25 cellular contexts compared by ENCODE assay signal in the genomic region with DNA sequence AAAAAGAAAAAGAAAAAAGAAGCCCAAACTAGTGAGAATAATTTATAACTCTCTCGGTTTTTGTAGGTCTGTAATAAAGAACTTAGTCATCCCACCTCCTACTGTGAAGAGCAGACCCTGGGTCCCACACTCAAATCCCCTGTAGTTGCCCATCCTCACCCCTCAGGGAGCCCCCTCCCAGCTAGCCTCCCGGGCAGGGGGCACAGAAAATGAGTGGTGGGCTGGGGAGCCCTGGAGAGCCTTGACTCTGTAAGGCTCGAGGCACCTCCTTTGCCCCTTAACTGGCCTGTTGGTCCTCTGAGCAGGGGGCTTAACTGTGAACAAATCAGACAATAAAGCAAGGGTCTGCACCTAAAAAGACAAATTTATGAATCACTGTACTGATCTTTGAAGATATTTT.
"Had no signal": no experiment of that assay in that cellular context is flagged by ENCODE, and none has a peak within 500 bp of the region (broad histone marks: within the 10 kb centered on the region; RNA-seq: fewer than 3 reads in every experiment).

No MANE protein-coding gene starts in this region.

- H3K36me3 ChIP-seq: neural progenitor cell, ovary, right lobe of liver, sigmoid colon, suprapubic skin, tibial artery, transverse colon, vagina had no signal

- H3K27me3 ChIP-seq: neural progenitor cell, ovary, right lobe of liver, sigmoid colon, suprapubic skin, testis, tibial artery, transverse colon, vagina had no signal

- H3K27ac ChIP-seq: neural progenitor cell, ovary, parathyroid adenoma, psoas muscle, right lobe of liver, sigmoid colon, suprapubic skin, testis, tibial artery, transverse colon, vagina had no signal

- H3K4me1 ChIP-seq: neural progenitor cell, parathyroid adenoma, right lobe of liver, suprapubic skin, vagina had no signal

- H3K9me3 ChIP-seq: ovary, psoas muscle, right lobe of liver, sigmoid colon, suprapubic skin, testis, tibial artery, transverse colon, vagina had no signal

- H3K9ac ChIP-seq: neural progenitor cell, parathyroid adenoma had no signal

- H3K4me3 ChIP-seq: neural progenitor cell, ovary, psoas muscle, right lobe of liver, sigmoid colon, suprapubic skin, testis, tibial artery, transverse colon, vagina had no signal

- FAIRE-seq: small intestine, urothelium cell line had no signal

- ATAC-seq: naive thymus-derived CD4-positive, alpha-beta T cell; psoas muscle; right lobe of liver; stimulated activated memory B cell treated with anti-CD40 and anti-IgM and Interleukin-4, amounts not matched to agents 10 μg/mL and 1 μg/mL and 100 μg/mL, for 72 hours; stimulated activated naive CD8-positive, alpha-beta T cell treated with anti-CD3 and anti-CD28 coated beads, Interleukin-15, amount 100 ng/mL, for 72 hours; stimulated activated naive CD8-positive, alpha-beta T cell treated with anti-CD3 and anti-CD28 coated beads, Interleukin-15, Interleukin-2, amounts not matched to agents 100 U/mL and 50 U/mL, for 24 hours had no signal

- DNase-seq: naive thymus-derived CD4-positive, alpha-beta T cell; natural killer cell; occipital lobe; sigmoid colon; small intestine; stimulated activated CD4-positive, alpha-beta T cell treated with anti-CD3 and anti-CD28 coated beads, Interleukin-12 subunit alpha, Interleukin-12 subunit beta, amount 100 ng/mL, for 4 hours; stimulated activated CD4-positive, alpha-beta T cell treated with anti-CD3 and anti-CD28 coated beads, Interleukin-1b, Interleukin-23, amount 100 ng/mL, for 48 hours; stimulated activated CD4-positive, alpha-beta T cell treated with anti-CD3 and anti-CD28 coated beads, Interleukin-4, amount 100 ng/mL, for 1 hour; stimulated activated CD4-positive, alpha-beta T cell treated with anti-CD3 and anti-CD28 coated beads, Interleukin-4, amount 100 ng/mL, for 4 hours; stimulated activated CD8-positive, alpha-beta memory T cell treated with anti-CD3 and anti-CD28 coated beads, Interleukin-4, amount 100 ng/mL, for 48 hours; stimulated activated naive CD4-positive, alpha-beta T cell; stimulated activated naive CD8-positive, alpha-beta T cell treated with anti-CD3 and anti-CD28 coated beads, Interleukin-15, amount 100 ng/mL, for 72 hours; stimulated activated naive CD8-positive, alpha-beta T cell treated with anti-CD3 and anti-CD28 coated beads, Interleukin-15, Interleukin-2, amounts not matched to agents 100 U/mL and 50 U/mL, for 24 hours; testis; tibial artery; transverse colon had no signal
